Comparison of ENCODE assay signal across 24 cellular contexts in genomic region chr14:61257469-61258057, GRCh38. TPM values are rescaled to one million over a fixed set of nuclear protein-coding genes. Genes with fewer than 3 reads are reported as not detected.
DNase-seq lines count a peak whose midpoint lies in the region; ATAC-seq, FAIRE-seq and TF ChIP-seq lines count a peak whose summit lies in the region.
"Had no signal": no experiment of that assay in that cellular context is flagged by ENCODE, and none has a peak within 500 bp of the region (broad histone marks: within the 10 kb centered on the region; RNA-seq: fewer than 3 reads in every experiment).

No MANE protein-coding gene starts in this region.

- peak overlapping the region; percentile 30 to 86 (median 55) for H3K27ac Mint-ChIP-seq in nephron
- H3K27ac Mint-ChIP-seq in immature natural killer cell = no peak overlapping the region
- H3K27ac Mint-ChIP-seq: endodermal cell; mesothelial cell of epicardium; stimulated activated naive CD8-positive, alpha-beta T cell treated with anti-CD3 and anti-CD28 coated beads, Interleukin-15, amount 100 ng/mL, for 72 hours; T-helper 17 cell had no signal

- peak; percentile 95 for FAIRE-seq in HTR-8/SVneo (lab: Jason Lieb, UNC)

- H3K4me3 Mint-ChIP-seq in nephron = no peak overlapping the region
- no peak overlapping the region for H3K4me3 Mint-ChIP-seq in immature natural killer cell
- H3K4me3 Mint-ChIP-seq: endodermal cell; mesothelial cell of epicardium; neural crest cell; stimulated activated naive CD8-positive, alpha-beta T cell treated with anti-CD3 and anti-CD28 coated beads, Interleukin-15, amount 100 ng/mL, for 72 hours; T-helper 17 cell had no signal

- H3K9me3 Mint-ChIP-seq in nephron (no peaks in the 10 kb centered on the region), immature natural killer cell (no peaks in the 10 kb centered on the region)
- H3K9me3 Mint-ChIP-seq: endodermal cell; mesothelial cell of epicardium; neural crest cell; stimulated activated naive CD8-positive, alpha-beta T cell treated with anti-CD3 and anti-CD28 coated beads, Interleukin-15, amount 100 ng/mL, for 72 hours had no signal

- H3K36me3 Mint-ChIP-seq in nephron (ENCODE audit: low read depth) (no peaks in the 10 kb centered on the region), immature natural killer cell (no peaks in the 10 kb centered on the region)
- H3K36me3 Mint-ChIP-seq: mesothelial cell of epicardium had no signal

- no peak for ATAC-seq in GM21423 (IDR thresholded peaks at IDR 0.05; ENCODE audit: unreplicated experiment)
- ATAC-seq: left lobe of liver; Panc1; stimulated activated naive CD8-positive, alpha-beta T cell treated with anti-CD3 and anti-CD28 coated beads, Interleukin-15, amount 100 ng/mL, for 72 hours; T-helper 17 cell had no signal

- no peak for TF ChIP-seq CTCF in nephron (IDR thresholded peaks at IDR 0.05; ENCODE audit: unreplicated experiment in 3 of 3)

- DNase-seq in HTR-8/SVneo (ENCODE audit: insufficient read length, low spot score) = no peak
- peak; percentile 65 for DNase-seq in NCI-H1436 (lab: John Stamatoyannopoulos, UW)
- peak; percentile 58 for DNase-seq in NCI-H345 (lab: John Stamatoyannopoulos, UW)
- DNase-seq in immature natural killer cell = no peak
- no peak for DNase-seq in NCI-H1694 (lab: John Stamatoyannopoulos, UW)
- DNase-seq in NCI-H2081 treated with DMSO at 0.1 percent for 48 hours (lab: John Stamatoyannopoulos, UW) = no peak
- DNase-seq: activated CD4-positive, alpha-beta T cell treated with anti-CD3 and anti-CD28 coated beads, Interleukin-2, amount 50 U/mL, for 4 hours; activated gamma-delta T cell treated with Interleukin-2 at 50 U/mL for 16 hours; brain microvascular endothelial cell; DMS 273 treated with DMSO at 0.1 percent for 48 hours; endodermal cell; HCEC 1CT; head of caudate nucleus; NCI-H2081; stimulated activated CD4-positive, alpha-beta T cell treated with anti-CD3 and anti-CD28 coated beads, Interleukin-4, amount 100 ng/mL, for 4 hours; stimulated activated naive CD8-positive, alpha-beta T cell treated with anti-CD3 and anti-CD28 coated beads, Interleukin-15, amount 100 ng/mL, for 72 hours; T-helper 17 cell; trophoblast cell had no signal

- H3K27me3 Mint-ChIP-seq in nephron (ENCODE audit: low read depth) (peaks cover 4% of the 10 kb centered on the region), immature natural killer cell (ENCODE audit: low read depth in 3 of 3) (peaks cover 0 to 13% (median 6%) of the 10 kb centered on the region in 3 donors)

- peaks cover 74% of the 10 kb centered on the region for H3K4me1 Mint-ChIP-seq in nephron
- peaks cover 0 to 4% of the 10 kb centered on the region in 2 donors for H3K4me1 Mint-ChIP-seq in immature natural killer cell
- H3K4me1 Mint-ChIP-seq: stimulated activated naive CD8-positive, alpha-beta T cell treated with anti-CD3 and anti-CD28 coated beads, Interleukin-15, amount 100 ng/mL, for 72 hours had no signal

RNA-seq across cellular contexts. Expression of gene TMEM30B, which starts 23.6 kb away (rescaled TPM):
- 1 to 10 TPM in 2 of 3 donors, under 1 TPM in 1; 0.91 to 2.9 (median 1.2) TPM for polyA plus RNA-seq in immature natural killer cell

Comparison
In these comparisons a context has a peak if more than half of its experiments do, and no peak if none do; other contexts are left out.
1. DNase-seq: peak in NCI-H1436 (single experiment) and NCI-H345 (single experiment); none in HTR-8/SVneo (single experiment), immature natural killer cell (0 of 3), NCI-H1694 (single experiment) and NCI-H2081 treated with DMSO at 0.1 percent for 48 hours (single experiment).
2. H3K27ac Mint-ChIP-seq: peak in nephron (3 of 3); none in immature natural killer cell (0 of 6).